In the genomic region with DNA sequence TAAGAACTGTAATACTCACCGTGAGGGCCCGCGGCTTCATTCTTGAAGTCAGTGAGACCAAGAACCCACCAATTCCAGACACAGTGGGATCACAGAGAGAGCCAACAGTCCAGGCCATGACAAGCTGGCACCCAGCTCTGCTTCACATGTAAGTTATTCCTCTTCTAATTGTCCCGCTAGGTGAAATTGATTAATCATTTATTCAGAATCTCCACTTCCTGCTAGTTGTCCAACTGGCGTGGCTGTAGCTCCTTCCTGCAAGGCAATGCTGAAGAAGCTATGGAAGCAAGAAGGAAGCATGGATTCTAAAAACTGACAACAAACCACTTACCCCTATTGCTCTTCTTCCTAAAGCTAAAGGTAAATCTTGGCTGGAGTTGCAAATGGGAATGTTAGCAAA, we compare ENCODE assay signal across 19 cellular contexts. TPM values are rescaled to one million over a fixed set of nuclear protein-coding genes. Genes with fewer than 3 reads are reported as not detected.
DNase-seq lines count a peak whose midpoint lies in the region; ATAC-seq, FAIRE-seq and TF ChIP-seq lines count a peak whose summit lies in the region.
"Had no signal": no experiment of that assay in that cellular context is flagged by ENCODE, and none has a peak within 500 bp of the region (broad histone marks: within the 10 kb centered on the region; RNA-seq: fewer than 3 reads in every experiment).

No MANE protein-coding gene starts in this region.

- TF ChIP-seq CTCF in liver (IDR thresholded peaks at IDR 0.05; ENCODE audit: low read depth, low read length, missing input control) (no peak), HepG2 (CRISPR knock-in tag; IDR thresholded peaks at IDR 0.05) (no peak), right lobe of liver (IDR thresholded peaks at IDR 0.05) (no peak)

- H3K36me3 ChIP-seq in liver (ENCODE audit: control insufficient read depth in 4 of 4, insufficient read depth in 3 of 4, low read depth in 1 of 4, low read length in 3 of 4) (no peaks in the 10 kb centered on the region), HepG2 (replicated peaks in 1 of 2; ENCODE audit: control insufficient read depth in 1 of 2, insufficient read depth in 2 of 2, low read length in 2 of 2) (no peaks in the 10 kb centered on the region), right lobe of liver (no peaks in the 10 kb centered on the region)
- H3K36me3 ChIP-seq: BE2C had no signal

- H3K4me2 ChIP-seq in HepG2 (ENCODE audit: low read depth, low read length): no peak overlapping the region

- CTCF ChIA-PET in HepG2 (lab: Yijun Ruan, JAX; ENCODE audit: low intra/inter-chr PET ratio, low total read pairs): no interaction called here

- ATAC-seq in HepG2: no peak
- ATAC-seq in right lobe of liver: peak in 1 of 4 donors; percentile 17

- no peak overlapping the region for H2AFZ ChIP-seq in HepG2 (ENCODE audit: low read length)

- POLR2A ChIA-PET in HepG2 (lab: Yijun Ruan, JAX): interaction anchor here (1.2 kb wide), 1 partner anchor 9 kb away, joined by 3 read pairs; no protein-coding TSS in a partner anchor

- no peak for TF ChIP-seq POLR2A in HepG2 (IDR thresholded peaks at IDR 0.05; ENCODE audit: insufficient read depth in 1 of 2, low read depth in 2 of 2, low read length in 2 of 2)
- no peak for TF ChIP-seq POLR2A in right lobe of liver (IDR thresholded peaks at IDR 0.05)
- TF ChIP-seq POLR2A in erythroblast (IDR thresholded peaks at IDR 0.05; ENCODE audit: low read length): no peak

- no peaks in the 10 kb centered on the region for H3K27me3 ChIP-seq in liver (ENCODE audit: control insufficient read depth in 4 of 4, insufficient read depth in 4 of 4, low read length in 3 of 4)
- H3K27me3 ChIP-seq in HepG2 (ENCODE audit: control insufficient read depth in 1 of 2, insufficient read depth in 2 of 2, low read length in 2 of 2): no peaks in the 10 kb centered on the region
- H3K27me3 ChIP-seq in right lobe of liver: no peaks in the 10 kb centered on the region
- H3K27me3 ChIP-seq: BE2C had no signal

- H3K27ac ChIP-seq in liver (ENCODE audit: low read depth in 1 of 2, low read length in 2 of 2) (peak overlapping the region; percentile 65 to 80), HepG2 (ENCODE audit: extremely low read length, insufficient read depth, low read length) (no peak overlapping the region), right lobe of liver (peak overlapping the region in 2 of 3 donors; percentile 50 to 96)

- TF ChIP-seq EP300 in HepG2 (IDR thresholded peaks at IDR 0.05; ENCODE audit: low read depth in 2 of 2, low read length in 2 of 2) (no peak), HepG2 (CRISPR knock-in tag; IDR thresholded peaks at IDR 0.05; ENCODE audit: borderline replicate concordance) (no peak)

- peaks cover 3 to 37% (median 20%) of the 10 kb centered on the region in 4 donors for H3K4me1 ChIP-seq in liver (ENCODE audit: control insufficient read depth in 4 of 4, insufficient read depth in 4 of 4, low read length in 3 of 4)
- H3K4me1 ChIP-seq in HepG2 (ENCODE audit: insufficient read depth, low read length): peaks cover 29% of the 10 kb centered on the region
- peaks cover 0 to 25% (median 12%) of the 10 kb centered on the region in 4 donors for H3K4me1 ChIP-seq in right lobe of liver
- H3K4me1 ChIP-seq: BE2C had no signal

- H3K9ac ChIP-seq in liver (ENCODE audit: low read depth in 1 of 2, low read length in 2 of 2) (peak overlapping the region; percentile 28 to 98), HepG2 (ENCODE audit: insufficient read depth, low read depth, low read length) (no peak overlapping the region)

- intact Hi-C loops in HepG2 (cut with micrococcal nuclease; ENCODE audit: unreplicated experiment) (no loop called here), right lobe of liver (cut with DNase I) (no loop called here)

- in situ Hi-C loops in HepG2 (cut with HindIII; ENCODE audit: extremely low pct_ligation_motif_present, low pct_unique_long_range_greater_than_20kb): no loop called here

- H3K9me3 ChIP-seq in liver (ENCODE audit: control insufficient read depth in 4 of 4, low read length in 3 of 4): no peaks in the 10 kb centered on the region
- H3K9me3 ChIP-seq in HepG2 (ENCODE audit: low read length): no peaks in the 10 kb centered on the region
- no peaks in the 10 kb centered on the region for H3K9me3 ChIP-seq in right lobe of liver
- H3K9me3 ChIP-seq: BE2C had no signal

- 74% methylated on average over 5 of the region's 5 CpGs for WGBS in liver
- WGBS in HepG2 (ENCODE audit: low lambda C conversion rate): 98% methylated on average over 5 of the region's 5 CpGs
- WGBS in right lobe of liver (ENCODE audit: insufficient coverage, low coverage, low lambda C conversion rate, missing lambda C conversion rate): 72% methylated on average over 5 of the region's 5 CpGs

- no peaks in the 10 kb centered on the region for H3K79me2 ChIP-seq in HepG2 (ENCODE audit: insufficient read depth, low read length)

- FAIRE-seq in HepG2 (lab: Jason Lieb, UNC): no peak
- FAIRE-seq: A204.1, D721Med, G401.6, GM12891, GM19239, H1 had no signal

- no peak for TF ChIP-seq RAD21 in liver (IDR thresholded peaks at IDR 0.05)
- no peak for TF ChIP-seq RAD21 in HepG2 (CRISPR knock-in tag; IDR thresholded peaks at IDR 0.05)

- no peak for DNase-seq in HepG2 (ENCODE audit: low spot score)
- peak; percentile 69 for DNase-seq in kidney tubule cell (ENCODE audit: low spot score)
- DNase-seq in right lobe of liver: no peak
- DNase-seq in erythroblast (lab: John Stamatoyannopoulos, UW): no peak
- no peak for DNase-seq in stimulated activated naive CD4-positive, alpha-beta T cell (lab: John Stamatoyannopoulos, UW)
- DNase-seq: ACHN; BE2C; C1 segment of cervical spinal cord; CD4-positive, CD25-positive, alpha-beta regulatory T cell; CD8-positive, alpha-beta memory T cell; COR-L47; H9 had no signal

- peak overlapping the region; percentile 19 to 74 (median 72) for H3K4me3 ChIP-seq in liver (ENCODE audit: low read depth in 1 of 3, low read length in 3 of 3)
- no peak overlapping the region for H3K4me3 ChIP-seq in HepG2 (replicated peaks in 1 of 3; ENCODE audit: insufficient read depth in 1 of 3, low read depth in 2 of 3, low read length in 3 of 3)
- H3K4me3 ChIP-seq in right lobe of liver: peak overlapping the region in 2 of 3 donors; percentile 10 to 53

- no peaks in the 10 kb centered on the region for H4K20me1 ChIP-seq in HepG2 (ENCODE audit: insufficient read depth, low read length)

- no TSS peak for BruUV-seq in HepG2 (replicated peaks; lab: Mats Ljungman, UMichigan)

TF ChIP-seq in liver, 16 proteins besides CTCF, POLR2A, EP300 and RAD21 (continues in another document):
- TF ChIP-seq FOXA2 (IDR thresholded peaks at IDR 0.05): no peak

TF ChIP-seq in HepG2, 621 proteins besides CTCF, POLR2A, EP300 and RAD21:
- TF ChIP-seq ZNF12 (CRISPR knock-in tag; IDR thresholded peaks at IDR 0.05) (no peak), ZNF441 (CRISPR knock-in tag; IDR thresholded peaks at IDR 0.05; ENCODE audit: borderline replicate concordance) (no peak), PHF20 (CRISPR knock-in tag; IDR thresholded peaks at IDR 0.05) (no peak), FOXC1 (CRISPR knock-in tag; IDR thresholded peaks at IDR 0.05; ENCODE audit: borderline replicate concordance) (no peak), ZBTB3 (CRISPR knock-in tag; IDR thresholded peaks at IDR 0.05; ENCODE audit: borderline replicate concordance, low read depth) (no peak), ZNF746 (CRISPR knock-in tag; IDR thresholded peaks at IDR 0.05) (no peak), ELF4 (CRISPR knock-in tag; IDR thresholded peaks at IDR 0.05; ENCODE audit: borderline replicate concordance) (no peak), SRF (IDR thresholded peaks at IDR 0.05; ENCODE audit: low read depth, low read length) (no peak), ZNF547 (CRISPR knock-in tag; IDR thresholded peaks at IDR 0.05) (no peak)

RNA-seq across cellular contexts. Expression of a gene that starts 30.0 kb away (rescaled TPM):
- total RNA-seq in liver (10 to 100 TPM; 48.2 to 61.8 TPM), HepG2 (2016; rRNA removed; fragmentation: Illumina TruSeq; extraction: Trizol) (63.8 and 71.9 TPM in 2 replicates), right lobe of liver (100 to 1,000 TPM in 3 of 6 experiments, 10 to 100 TPM in 3; 40.2 to 228 (median 82.8) TPM)
- polyA plus RNA-seq in liver (100 to 1,000 TPM; 152 to 187 TPM), HepG2 (2011; rRNA removed) (499 and 615 TPM in 2 replicates)
- total RNA-seq in HepG2 (2016; cell fraction: cytosol; rRNA removed; fragmentation: Illumina TruSeq; extraction: Trizol; ENCODE audit: low read depth): 27.6 and 30.6 TPM in 2 replicates
- total RNA-seq in HepG2 (2016; cell fraction: insoluble cytoplasmic fraction; rRNA removed; fragmentation: Illumina TruSeq; extraction: Trizol): 64.8 and 79.1 TPM in 2 replicates
- 27.3 and 28.0 TPM in 2 replicates for total RNA-seq in HepG2 (2016; cell fraction: membrane; rRNA removed; fragmentation: Illumina TruSeq; extraction: Trizol)
- 27.2 and 28.1 TPM in 2 replicates for total RNA-seq in HepG2 (2016; cell fraction: nucleus; rRNA removed; fragmentation: Illumina TruSeq; extraction: Trizol)
- 393 and 503 TPM in 2 replicates for polyA plus RNA-seq in HepG2 (2011; cell fraction: cytosol; rRNA removed)
- 87.8 and 90.3 TPM in 2 replicates for polyA plus RNA-seq in HepG2 (2011; cell fraction: nucleus; rRNA removed)
- 244 and 269 TPM in 2 replicates for polyA plus RNA-seq in HepG2 (2012)
- polyA plus RNA-seq in HepG2 (2016; cell fraction: cytosol; fragmentation: Illumina TruSeq; extraction: Trizol; ENCODE audit: low read depth): 25.5 and 30.2 TPM in 2 replicates
- polyA plus RNA-seq in HepG2 (2016; cell fraction: insoluble cytoplasmic fraction; fragmentation: Illumina TruSeq; extraction: Trizol; ENCODE audit: low read depth): 107 and 117 TPM in 2 replicates
- 23.9 and 28.1 TPM in 2 replicates for polyA plus RNA-seq in HepG2 (2016; cell fraction: membrane; fragmentation: Illumina TruSeq; extraction: Trizol; ENCODE audit: low read depth)
- 59.6 and 62.5 TPM in 2 replicates for polyA plus RNA-seq in HepG2 (2016; cell fraction: nucleus; fragmentation: Illumina TruSeq; extraction: Trizol; ENCODE audit: insufficient read depth, low read depth)
- polyA minus RNA-seq in HepG2 (2011; rRNA and poly(A)+ RNA removed; ENCODE audit: low replicate concordance): 44.3 and 186 TPM in 2 replicates
- 49.7 and 65.5 TPM in 2 replicates for polyA minus RNA-seq in HepG2 (2011; cell fraction: cytosol; rRNA and poly(A)+ RNA removed)
- polyA minus RNA-seq in HepG2 (2011; cell fraction: nucleus; rRNA and poly(A)+ RNA removed): 62.3 and 93.9 TPM in 2 replicates

Comparison
In these comparisons a context has a peak if more than half of its experiments do, and no peak if none do; other contexts are left out.
1. H3K4me3 ChIP-seq: peak in liver (3 of 3) and right lobe of liver (2 of 3); none in HepG2 (0 of 3).